Comparison of ENCODE assay signal across 8 cellular contexts in genomic region chr5:13973724-13974123, GRCh38.
"Had no signal": no experiment of that assay in that cellular context is flagged by ENCODE, and none has a peak within 500 bp of the region (broad histone marks: within the 10 kb centered on the region; RNA-seq: fewer than 3 reads in every experiment).

No MANE protein-coding gene starts in this region.

- DNase-seq: GDM1, GF-D8 had no signal

- H3K4me3 ChIP-seq: GM12878 had no signal

- ATAC-seq: GM12878 had no signal

- FAIRE-seq: G401.6, GM12878, GM12891, GM12892, GM18507, GM19239 had no signal
